ENCODE assay signal across 9 cellular contexts in genomic region chr3:46971742-46972141, GRCh38. TPM values are rescaled to one million over a fixed set of nuclear protein-coding genes. Genes with fewer than 3 reads are reported as not detected.
A peak's percentile ranks its signal among the peaks of the same experiment; 100 is the strongest.
DNase-seq lines count a peak whose midpoint lies in the region; ATAC-seq and TF ChIP-seq lines count a peak whose summit lies in the region.
"Had no signal": no experiment of that assay in that cellular context is flagged by ENCODE, and none has a peak within 500 bp of the region (broad histone marks: within the 10 kb centered on the region; RNA-seq: fewer than 3 reads in every experiment).

No MANE protein-coding gene starts in this region.

- CTCF ChIA-PET in Caco-2 (lab: Charles Lee): interaction anchor here (1.3 kb wide), 1 partner anchor 13 kb away, joined by 3 read pairs; no protein-coding TSS in a partner anchor

- no peaks in the 10 kb centered on the region for H3K9me3 ChIP-seq in Caco-2
- H3K9me3 ChIP-seq in KOPT-K1 (ENCODE audit: insufficient read depth, low read length, poor library complexity, severe bottlenecking): no peaks in the 10 kb centered on the region

- H3K4me1 Mint-ChIP-seq in Caco-2 (ENCODE audit: low read depth, unreplicated experiment) (peaks cover 34% of the 10 kb centered on the region), nephron (peaks cover 57% of the 10 kb centered on the region)

- TF ChIP-seq CTCF in Caco-2 (IDR thresholded peaks at IDR 0.05; ENCODE audit: insufficient read depth in 1 of 2, low read depth in 1 of 2, low read length in 1 of 2, severe bottlenecking in 1 of 2, unreplicated experiment in 1 of 2): no peak
- TF ChIP-seq CTCF in nephron (IDR thresholded peaks at IDR 0.05; ENCODE audit: unreplicated experiment in 3 of 3): no peak

- peak overlapping the region; percentile 49 for H3K27ac Mint-ChIP-seq in Caco-2 (ENCODE audit: unreplicated experiment)
- peak overlapping the region; percentile 76 to 83 for H3K27ac Mint-ChIP-seq in activated naive CD4-positive, alpha-beta T cell treated with anti-CD3 and anti-CD28 coated beads, Interleukin-2, amount 50 U/mL, for 72 hours
- peak overlapping the region; percentile 16 to 80 (median 27) for H3K27ac Mint-ChIP-seq in nephron

- H3K27me3 Mint-ChIP-seq in Caco-2 (ENCODE audit: insufficient read depth, unreplicated experiment) (no peaks in the 10 kb centered on the region), nephron (ENCODE audit: low read depth) (no peaks in the 10 kb centered on the region)

- no TSS peak for BruUV-seq in Caco-2 (replicated peaks; lab: Mats Ljungman, UMichigan)

- intact Hi-C loops in Caco-2 (cut with micrococcal nuclease; ENCODE audit: unreplicated experiment): no loop called here

- peak overlapping the region; percentile 42 for H3K27ac ChIP-seq in KOPT-K1 (ENCODE audit: low read depth, low read length, poor library complexity, severe bottlenecking)

- POLR2A ChIA-PET in Caco-2 (lab: Charles Lee): no interaction called here

- peaks cover 53% of the 10 kb centered on the region for H3K4me1 ChIP-seq in Caco-2

- peak in 1 of 2 donors; percentile 4 for ATAC-seq in activated naive CD4-positive, alpha-beta T cell treated with anti-CD3 and anti-CD28 coated beads, Interleukin-2, amount 50 U/mL, for 72 hours
- no peak for ATAC-seq in GM21723 (IDR thresholded peaks at IDR 0.05; ENCODE audit: unreplicated experiment)
- no peak for ATAC-seq in GM21825 (IDR thresholded peaks at IDR 0.05; ENCODE audit: unreplicated experiment)
- no peak for ATAC-seq in GM19467 (IDR thresholded peaks at IDR 0.05; ENCODE audit: unreplicated experiment)

- H3K9me3 Mint-ChIP-seq in Caco-2 (ENCODE audit: unreplicated experiment): no peaks in the 10 kb centered on the region
- no peaks in the 10 kb centered on the region for H3K9me3 Mint-ChIP-seq in activated naive CD4-positive, alpha-beta T cell treated with anti-CD3 and anti-CD28 coated beads, Interleukin-2, amount 50 U/mL, for 72 hours
- no peaks in the 10 kb centered on the region for H3K9me3 Mint-ChIP-seq in nephron

- H3K36me3 ChIP-seq in Caco-2 (ENCODE audit: control insufficient read depth, insufficient read depth, low read length): peaks cover 1% of the 10 kb centered on the region
- H3K36me3 ChIP-seq in KOPT-K1 (ENCODE audit: insufficient read depth, low read length): peaks cover 63% of the 10 kb centered on the region

- no peaks in the 10 kb centered on the region for H3K27me3 ChIP-seq in Caco-2 (replicated peaks; ENCODE audit: control insufficient read depth, insufficient read depth, low read length)

- H3K4me3 ChIP-seq in Caco-2 (ENCODE audit: low read depth, low read length): no peak overlapping the region

- H3K4me3 Mint-ChIP-seq in Caco-2 (ENCODE audit: unreplicated experiment) (no peak overlapping the region), nephron (no peak overlapping the region)

- H3K36me3 Mint-ChIP-seq in Caco-2 (ENCODE audit: insufficient read depth, unreplicated experiment) (peaks cover 65% of the 10 kb centered on the region), nephron (ENCODE audit: low read depth) (peaks cover 10% of the 10 kb centered on the region)
- H3K36me3 Mint-ChIP-seq in activated naive CD4-positive, alpha-beta T cell treated with anti-CD3 and anti-CD28 coated beads, Interleukin-2, amount 50 U/mL, for 72 hours: peaks cover 23 to 25% of the 10 kb centered on the region in 2 donors

- DNase-seq in Caco-2: peak; percentile 32 to 44
- no peak for DNase-seq in activated naive CD4-positive, alpha-beta T cell treated with anti-CD3 and anti-CD28 coated beads, Interleukin-2, amount 50 U/mL, for 72 hours (ENCODE audit: low spot score in 2 of 2)
- DNase-seq: NCI-H146; stimulated activated CD4-positive, alpha-beta T cell treated with anti-CD3 and anti-CD28 coated beads, Interleukin-15, amount 100 ng/mL, for 24 hours had no signal

RNA-seq across cellular contexts. Expression of gene CCDC12, which starts 4.8 kb away (rescaled TPM):
- total RNA-seq in Caco-2 (2022): 52.7 and 60.8 TPM in 2 replicates
- total RNA-seq in activated naive CD4-positive, alpha-beta T cell treated with anti-CD3 and anti-CD28 coated beads, Interleukin-2, amount 50 U/mL, for 72 hours: 10 to 100 TPM; 49.3 to 55.2 TPM

RNA-seq across cellular contexts. Expression of gene NBEAL2, which starts 7.7 kb away (rescaled TPM):
- total RNA-seq in Caco-2 (2022): 62.4 and 76.9 TPM in 2 replicates
- total RNA-seq in activated naive CD4-positive, alpha-beta T cell treated with anti-CD3 and anti-CD28 coated beads, Interleukin-2, amount 50 U/mL, for 72 hours: 100 to 1,000 TPM in 1 of 2 donors, 10 to 100 TPM in 1; 75.7 to 122 TPM

Comparison
In these comparisons a context has a peak if more than half of its experiments do, and no peak if none do; other contexts are left out.
1. DNase-seq: peak in Caco-2 (2 of 2); none in activated naive CD4-positive, alpha-beta T cell treated with anti-CD3 and anti-CD28 coated beads, Interleukin-2, amount 50 U/mL, for 72 hours (0 of 2).
2. H3K27ac Mint-ChIP-seq: peak in every context shown above with its lines; median percentile 80 in activated naive CD4-positive, alpha-beta T cell treated with anti-CD3 and anti-CD28 coated beads, Interleukin-2, amount 50 U/mL, for 72 hours; 49 in Caco-2; 27 in nephron.